In genomic region chr18:12420831-12421421, GRCh38 we compare ENCODE assay signal across 1 cellular context.
TF ChIP-seq lines count a peak whose summit lies in the region.

No MANE protein-coding gene starts in this region.

TF ChIP-seq in HepG2, 621 proteins besides CTCF, POLR2A, EP300 and RAD21 (continued from another document and continues in another):
- peak; percentile 48; the same call in 1 of the 2 replicates for TF ChIP-seq ERF (CRISPR knock-in tag; IDR thresholded peaks at IDR 0.05)
- peak; percentile 61 for TF ChIP-seq HNRNPH1 (optimal IDR thresholded peaks at IDR 0.05; ENCODE audit: low read depth, low read length)
- TF ChIP-seq TBP (CRISPR knock-in tag; IDR thresholded peaks at IDR 0.05) = 0 out of 2 replicates have a peak, but pooled peaks have one; percentile 55
- TF ChIP-seq MED1 (CRISPR knock-in tag; IDR thresholded peaks at IDR 0.05) = peak; percentile 40
- TF ChIP-seq PTBP1 (IDR thresholded peaks at IDR 0.05; ENCODE audit: low read depth, low read length, poor library complexity, severe bottlenecking) = peak; percentile 57
- peak; percentile 63; the same call in 1 of the 2 replicates for TF ChIP-seq AHDC1 (CRISPR knock-in tag; IDR thresholded peaks at IDR 0.05; ENCODE audit: borderline replicate concordance)
- no peak for TF ChIP-seq ATRX (CRISPR knock-in tag; IDR thresholded peaks at IDR 0.05; ENCODE audit: borderline replicate concordance)
- TF ChIP-seq ATF7-NPFF (CRISPR knock-in tag; IDR thresholded peaks at IDR 0.05; ENCODE audit: low read depth) = 0 out of 2 replicates have a peak, but pooled peaks have one; percentile 66
- TF ChIP-seq BORCS8-MEF2B (CRISPR knock-in tag; IDR thresholded peaks at IDR 0.05) = no peak
- TF ChIP-seq ZFX (CRISPR knock-in tag; IDR thresholded peaks at IDR 0.05; ENCODE audit: low read depth) = peak; percentile 94
- no peak for TF ChIP-seq CSRNP2 (CRISPR knock-in tag; conservative IDR thresholded peaks at IDR 0.05; ENCODE audit: low read depth)
- peak; percentile 74 for TF ChIP-seq DRAP1 (CRISPR knock-in tag; IDR thresholded peaks at IDR 0.05)
- TF ChIP-seq MXD3 (CRISPR knock-in tag; IDR thresholded peaks at IDR 0.05) = peak; percentile 74
- TF ChIP-seq ZEB1 (IDR thresholded peaks at IDR 0.05; ENCODE audit: insufficient replicate concordance, low read depth) = no peak
- no peak; the same call in 1 of the 2 replicates for TF ChIP-seq RBFOX2 (IDR thresholded peaks at IDR 0.05; ENCODE audit: low read depth, low read length)
- no peak for TF ChIP-seq ZSCAN22 (CRISPR knock-in tag; IDR thresholded peaks at IDR 0.05)
- peak; percentile 73 for TF ChIP-seq ZFP82 (CRISPR knock-in tag; IDR thresholded peaks at IDR 0.05; ENCODE audit: borderline replicate concordance)
- peak; percentile 73; the same call in 1 of the 2 replicates for TF ChIP-seq ETV5 (CRISPR knock-in tag; IDR thresholded peaks at IDR 0.05; ENCODE audit: borderline replicate concordance)
- TF ChIP-seq ZNF703 (CRISPR knock-in tag; IDR thresholded peaks at IDR 0.05; ENCODE audit: borderline replicate concordance) = no peak
- peak; percentile 59; the same call in 1 of the 2 replicates for TF ChIP-seq KDM2A (CRISPR knock-in tag; IDR thresholded peaks at IDR 0.05; ENCODE audit: borderline replicate concordance, low read depth)
- peak; percentile 80 for TF ChIP-seq PATZ1 (CRISPR knock-in tag; IDR thresholded peaks at IDR 0.05)
- TF ChIP-seq HDAC2 (CRISPR knock-in tag; IDR thresholded peaks at IDR 0.05) = 0 out of 2 replicates have a peak, but pooled peaks have one; percentile 26
- TF ChIP-seq FOXP4 (CRISPR knock-in tag; IDR thresholded peaks at IDR 0.05) = 0 out of 2 replicates have a peak, but pooled peaks have one; percentile 32
- peak; percentile 70 for TF ChIP-seq POLR2AphosphoS5 (IDR thresholded peaks at IDR 0.05; ENCODE audit: low read depth, low read length)
- TF ChIP-seq THAP9 (CRISPR knock-in tag; IDR thresholded peaks at IDR 0.05; ENCODE audit: borderline replicate concordance) = peak; percentile 60; the same call in 1 of the 2 replicates
- TF ChIP-seq ZSCAN30 (CRISPR knock-in tag; IDR thresholded peaks at IDR 0.05) = no peak
- TF ChIP-seq MIER2 (CRISPR knock-in tag; IDR thresholded peaks at IDR 0.05) = 0 out of 2 replicates have a peak, but pooled peaks have one; percentile 24
- TF ChIP-seq ZBTB43 (CRISPR knock-in tag; conservative IDR thresholded peaks at IDR 0.05) = no peak
- TF ChIP-seq SMAD9 (CRISPR knock-in tag; IDR thresholded peaks at IDR 0.05) = no peak
- peak; percentile 33; the same call in 1 of the 2 replicates for TF ChIP-seq SIN3A (IDR thresholded peaks at IDR 0.05; ENCODE audit: borderline replicate concordance, low read depth, low read length)
- TF ChIP-seq EED (CRISPR knock-in tag; IDR thresholded peaks at IDR 0.05) = 0 out of 2 replicates have a peak, but pooled peaks have one; percentile 59
- no peak for TF ChIP-seq ZMYM4 (CRISPR knock-in tag; IDR thresholded peaks at IDR 0.05)
- peak; percentile 52 for TF ChIP-seq PPARG (CRISPR knock-in tag; conservative IDR thresholded peaks at IDR 0.05)
- TF ChIP-seq HOXA3 (CRISPR knock-in tag; IDR thresholded peaks at IDR 0.05) = 0 out of 2 replicates have a peak, but pooled peaks have one; percentile 42
- TF ChIP-seq ZNF792 (CRISPR knock-in tag; IDR thresholded peaks at IDR 0.05) = peak; percentile 79
- TF ChIP-seq ZBTB25 (CRISPR knock-in tag; IDR thresholded peaks at IDR 0.05) = 0 out of 2 replicates have a peak, but pooled peaks have one; percentile 48
- peak; percentile 27; the same call in 1 of the 2 replicates for TF ChIP-seq THAP11 (CRISPR knock-in tag; IDR thresholded peaks at IDR 0.05)
- no peak for TF ChIP-seq REPIN1 (CRISPR knock-in tag; IDR thresholded peaks at IDR 0.05; ENCODE audit: borderline replicate concordance, low read depth)
- no peak; the same call in 1 of the 2 replicates for TF ChIP-seq ZNF335 (CRISPR knock-in tag; IDR thresholded peaks at IDR 0.05)
- no peak for TF ChIP-seq DDIT3 (CRISPR knock-in tag; IDR thresholded peaks at IDR 0.05)
